ENCODE assay signal across 18 cellular contexts in genomic region chr3:180072786-180073185, GRCh38. TPM values are rescaled to one million over a fixed set of nuclear protein-coding genes. Genes with fewer than 3 reads are reported as not detected.
DNase-seq lines count a peak whose midpoint lies in the region; ATAC-seq and TF ChIP-seq lines count a peak whose summit lies in the region.
"Had no signal": no experiment of that assay in that cellular context is flagged by ENCODE, and none has a peak within 500 bp of the region (broad histone marks: within the 10 kb centered on the region; RNA-seq: fewer than 3 reads in every experiment).

No MANE protein-coding gene starts in this region.

- H3K4me1 Mint-ChIP-seq in WTC11 = peaks cover 37% of the 10 kb centered on the region
- H3K4me1 Mint-ChIP-seq: CD14-positive monocyte; CD4-positive, alpha-beta memory T cell had no signal

- no peak overlapping the region for H3K4me3 Mint-ChIP-seq in WTC11
- H3K4me3 Mint-ChIP-seq: CD14-positive monocyte; CD4-positive, alpha-beta memory T cell; IgD-negative memory B cell had no signal

- no peaks in the 10 kb centered on the region for H3K27me3 Mint-ChIP-seq in WTC11 (ENCODE audit: low read depth)
- H3K27me3 Mint-ChIP-seq: IgD-negative memory B cell had no signal

- no peak for TF ChIP-seq POLR2A in vagina (IDR thresholded peaks at IDR 0.05)

- no peak overlapping the region for H2AFZ ChIP-seq in OCI-LY7 (ENCODE audit: low read length)

- peaks cover 2% of the 10 kb centered on the region; the same call in 1 of the 2 replicates for H3K36me3 Mint-ChIP-seq in WTC11
- H3K36me3 Mint-ChIP-seq: CD14-positive monocyte; CD4-positive, alpha-beta memory T cell; IgD-negative memory B cell had no signal

- no peaks in the 10 kb centered on the region for H3K79me2 ChIP-seq in OCI-LY7 (ENCODE audit: insufficient read depth, low read depth, low read length)

- 0 out of 2 replicates have a peak overlapping the region, but pooled peaks have one; percentile 3 for H3K27ac Mint-ChIP-seq in WTC11
- H3K27ac Mint-ChIP-seq: CD14-positive monocyte; CD4-positive, alpha-beta memory T cell; IgD-negative memory B cell had no signal

- H3K4me2 ChIP-seq in OCI-LY7 (ENCODE audit: low read length) = no peak overlapping the region
- H3K4me2 ChIP-seq: BLaER1 had no signal

- H3K9me3 Mint-ChIP-seq in WTC11 = peaks cover 5% of the 10 kb centered on the region

- no CpG with 5 or more reads among the region's 1 CpG for WGBS in iPS DF 6.9 (ENCODE audit: insufficient coverage, insufficient read length)

- H3K36me3 ChIP-seq in H7 (replicated peaks; ENCODE audit: control insufficient read depth, insufficient read depth, low read length) (no peaks in the 10 kb centered on the region), iPS DF 6.9 (ENCODE audit: control insufficient read depth, insufficient read depth, low read length) (no peaks in the 10 kb centered on the region), vagina (no peaks in the 10 kb centered on the region), OCI-LY7 (ENCODE audit: insufficient read depth, low read length) (no peaks in the 10 kb centered on the region)
- H3K36me3 ChIP-seq: BLaER1 had no signal

- no peaks in the 10 kb centered on the region for H4K20me1 ChIP-seq in OCI-LY7 (ENCODE audit: insufficient read depth, low read length)
- H4K20me1 ChIP-seq: BLaER1 had no signal

- H3K27me3 ChIP-seq in H7 (ENCODE audit: control insufficient read depth, insufficient read depth, low read length) (no peaks in the 10 kb centered on the region), iPS DF 6.9 (ENCODE audit: control insufficient read depth, insufficient read depth, low read length) (no peaks in the 10 kb centered on the region), vagina (no peaks in the 10 kb centered on the region)
- H3K27me3 ChIP-seq: BLaER1 had no signal

- ATAC-seq in WTC11 = peak; percentile 74
- no peak for ATAC-seq in HG03039 (IDR thresholded peaks at IDR 0.05; ENCODE audit: unreplicated experiment)
- ATAC-seq: HepG2 had no signal

- peaks cover 5% of the 10 kb centered on the region; the same call in 1 of the 2 replicates for H3K4me1 ChIP-seq in iPS DF 6.9 (ENCODE audit: control insufficient read depth, insufficient read depth, low read length)
- H3K4me1 ChIP-seq in vagina = no peaks in the 10 kb centered on the region
- no peaks in the 10 kb centered on the region for H3K4me1 ChIP-seq in OCI-LY7 (ENCODE audit: insufficient read depth, low read length, poor library complexity, severe bottlenecking)
- H3K4me1 ChIP-seq: BLaER1 had no signal

- DNase-seq in H7 = peak; percentile 26
- DNase-seq in WTC11 (ENCODE audit: low spot score) = no peak
- DNase-seq in iPS DF 6.9 (ENCODE audit: low read depth, low spot score) = peak; percentile 13
- DNase-seq in SKM-1 (lab: John Stamatoyannopoulos, UW; ENCODE audit: unreplicated experiment) = no peak
- DNase-seq in vagina (ENCODE audit: extremely low spot score in 2 of 2) = no peak
- DNase-seq in OCI-LY7 (ENCODE audit: low spot score) = no peak
- DNase-seq: 8988T; CD4-positive, alpha-beta memory T cell; DMS153; DMS79; GDM1; HCEC 1CT had no signal

- BruUV-seq in OCI-LY7 (replicated peaks; lab: Mats Ljungman, UMichigan) = no TSS peak

- H3K4me3 ChIP-seq in H7 (ENCODE audit: insufficient read depth, low read depth, low read length) (no peak overlapping the region), iPS DF 6.9 (ENCODE audit: low read length) (no peak overlapping the region), vagina (no peak overlapping the region), OCI-LY7 (ENCODE audit: low read depth, low read length, poor library complexity, severe bottlenecking) (no peak overlapping the region)
- H3K4me3 ChIP-seq: BLaER1 had no signal

- TF ChIP-seq CTCF in WTC11 (IDR thresholded peaks at IDR 0.05) (no peak), vagina (IDR thresholded peaks at IDR 0.05) (no peak), OCI-LY7 (conservative IDR thresholded peaks at IDR 0.05; ENCODE audit: low read length) (no peak)

- H3K27ac ChIP-seq in iPS DF 6.9 (ENCODE audit: low read length) (no peak overlapping the region), vagina (no peak overlapping the region), OCI-LY7 (ENCODE audit: low read depth, low read length, poor library complexity, severe bottlenecking) (no peak overlapping the region)
- H3K27ac ChIP-seq: BLaER1 had no signal

- CTCF ChIA-PET in WTC11 (lab: Charles Lee) = no interaction called here
- CTCF ChIA-PET in OCI-LY7 (lab: Charles Lee; ENCODE audit: unreplicated experiment) = no interaction called here

- POLR2A ChIA-PET in WTC11 (lab: Charles Lee) (no interaction called here), OCI-LY7 (lab: Charles Lee) (interaction anchor here (1.0 kb wide), 1 partner anchor 740 kb away, joined by 3 read pairs; no protein-coding TSS in a partner anchor)

- H3K9me3 ChIP-seq in iPS DF 6.9 (ENCODE audit: control insufficient read depth, insufficient read depth, low read length) (no peaks in the 10 kb centered on the region), vagina (no peaks in the 10 kb centered on the region), OCI-LY7 (ENCODE audit: low read length) (no peaks in the 10 kb centered on the region)
- H3K9me3 ChIP-seq: BLaER1 had no signal

- H3K9me2 ChIP-seq in OCI-LY7 (ENCODE audit: insufficient read depth, low read length) = no peaks in the 10 kb centered on the region

- intact Hi-C loops in vagina (cut with DNase I) = no loop called here
- intact Hi-C loops in OCI-LY7 (cut with micrococcal nuclease; ENCODE audit: unreplicated experiment) = no loop called here

TF ChIP-seq in WTC11, 78 proteins besides CTCF, POLR2A, EP300 and RAD21:
- TF ChIP-seq ZNF671 (CRISPR knock-in tag; IDR thresholded peaks at IDR 0.05) (no peak), ZNF219 (CRISPR knock-in tag; IDR thresholded peaks at IDR 0.05; ENCODE audit: borderline replicate concordance) (no peak)
TF ChIP-seq in WTC11: peak in this region for 0.

RNA-seq across cellular contexts. Expression of gene PEX5L, which starts 36.0 kb away (rescaled TPM):
- 0.45 and 1.9 TPM in 2 replicates for total RNA-seq in H7 (2014; rRNA removed; shearing (Covaris generic))
- 3.2 to 4.5 TPM (median 4.0 TPM) in 3 replicates for total RNA-seq in WTC11 (2021)
- not detected for total RNA-seq in vagina
- not detected in 2 replicates for total RNA-seq in OCI-LY7 (2014; rRNA removed; shearing (Covaris generic))
- total RNA-seq in OCI-LY7 (2022) = not detected in 2 replicates
- total RNA-seq: A673; CD4-positive, alpha-beta memory T cell; HepG2 had no signal

Comparison
In these comparisons a context has a peak if more than half of its experiments do, and no peak if none do; other contexts are left out.
1. DNase-seq: peak in H7 (single experiment) and iPS DF 6.9 (single experiment); none in WTC11 (single experiment), SKM-1 (single experiment), vagina (0 of 2) and OCI-LY7 (single experiment).